Comparison of ENCODE assay signal across 14 cellular contexts in genomic region chr18:55048892-55049291, GRCh38.
DNase-seq lines count a peak whose midpoint lies in the region; ATAC-seq and TF ChIP-seq lines count a peak whose summit lies in the region.
"Had no signal": no experiment of that assay in that cellular context is flagged by ENCODE, and none has a peak within 500 bp of the region (broad histone marks: within the 10 kb centered on the region; RNA-seq: fewer than 3 reads in every experiment).

No MANE protein-coding gene starts in this region.

- H3K36me3 ChIP-seq in OCI-LY3 (replicated peaks; ENCODE audit: low read depth, low read length), result peaks cover 4% of the 10 kb centered on the region
- no peaks in the 10 kb centered on the region for H3K36me3 ChIP-seq in MG63
- H3K36me3 ChIP-seq: left lung had no signal

- no peaks in the 10 kb centered on the region for H3K79me2 ChIP-seq in OCI-LY3 (ENCODE audit: low read length)

- H3K4me1 ChIP-seq in OCI-LY3 (ENCODE audit: low read length), result peaks cover 13% of the 10 kb centered on the region
- H3K4me1 ChIP-seq: left lung had no signal

- H3K4me2 ChIP-seq in OCI-LY3 (ENCODE audit: low read length), result peak overlapping the region; percentile 39

- H3K4me1 Mint-ChIP-seq in stimulated activated memory B cell treated with anti-CD40 and anti-IgM and Interleukin-4, amounts not matched to agents 10 μg/mL and 1 μg/mL and 100 μg/mL, for 72 hours, result peaks cover 13% of the 10 kb centered on the region
- H3K4me1 Mint-ChIP-seq: stimulated activated naive CD8-positive, alpha-beta T cell treated with anti-CD3 and anti-CD28 coated beads, Interleukin-15, amount 100 ng/mL, for 72 hours had no signal

- no peaks in the 10 kb centered on the region for H3K27me3 Mint-ChIP-seq in stimulated activated memory B cell treated with anti-CD40 and anti-IgM and Interleukin-4, amounts not matched to agents 10 μg/mL and 1 μg/mL and 100 μg/mL, for 72 hours
- H3K27me3 Mint-ChIP-seq: progenitor cell of endocrine pancreas; stimulated activated naive CD8-positive, alpha-beta T cell treated with anti-CD3 and anti-CD28 coated beads, Interleukin-15, amount 100 ng/mL, for 72 hours had no signal

- H3K9me3 ChIP-seq in OCI-LY3 (ENCODE audit: insufficient read depth, low read length) (peaks cover 3% of the 10 kb centered on the region; the same call in 1 of the 2 replicates), MG63 (no peaks in the 10 kb centered on the region)
- H3K9me3 ChIP-seq: left lung had no signal

- H4K20me1 ChIP-seq in OCI-LY3 (ENCODE audit: insufficient read depth, low read length), result no peaks in the 10 kb centered on the region

- peak overlapping the region; percentile 40 for H3K27ac Mint-ChIP-seq in stimulated activated memory B cell treated with anti-CD40 and anti-IgM and Interleukin-4, amounts not matched to agents 10 μg/mL and 1 μg/mL and 100 μg/mL, for 72 hours
- H3K27ac Mint-ChIP-seq: activated T-cell treated with anti-CD3 and anti-CD28 coated beads, Interleukin-2, amount 50 U/mL, for 72 hours; CD8-positive, alpha-beta T cell; progenitor cell of endocrine pancreas had no signal

- ATAC-seq in stimulated activated memory B cell treated with anti-CD40 and anti-IgM and Interleukin-4, amounts not matched to agents 10 μg/mL and 1 μg/mL and 100 μg/mL, for 72 hours, result no peak
- no peak for ATAC-seq in GM19328 (IDR thresholded peaks at IDR 0.05; ENCODE audit: unreplicated experiment)
- ATAC-seq: activated T-cell treated with anti-CD3 and anti-CD28 coated beads, Interleukin-2, amount 50 U/mL, for 72 hours; CD8-positive, alpha-beta T cell; left lung; stimulated activated naive CD8-positive, alpha-beta T cell treated with anti-CD3 and anti-CD28 coated beads, Interleukin-15, amount 100 ng/mL, for 72 hours had no signal

- H2AFZ ChIP-seq in OCI-LY3 (ENCODE audit: low read depth, low read length), result peak overlapping the region; percentile 73

- no peak overlapping the region; the same call in 1 of the 2 replicates for H3K9ac ChIP-seq in OCI-LY3 (ENCODE audit: low read length)

- H3K4me3 Mint-ChIP-seq in stimulated activated memory B cell treated with anti-CD40 and anti-IgM and Interleukin-4, amounts not matched to agents 10 μg/mL and 1 μg/mL and 100 μg/mL, for 72 hours, result no peak overlapping the region
- H3K4me3 Mint-ChIP-seq: activated T-cell treated with anti-CD3 and anti-CD28 coated beads, Interleukin-2, amount 50 U/mL, for 72 hours; CD8-positive, alpha-beta T cell; stimulated activated naive CD8-positive, alpha-beta T cell treated with anti-CD3 and anti-CD28 coated beads, Interleukin-15, amount 100 ng/mL, for 72 hours had no signal

- H3K36me3 Mint-ChIP-seq in stimulated activated memory B cell treated with anti-CD40 and anti-IgM and Interleukin-4, amounts not matched to agents 10 μg/mL and 1 μg/mL and 100 μg/mL, for 72 hours, result peaks cover 9% of the 10 kb centered on the region
- H3K36me3 Mint-ChIP-seq: CD8-positive, alpha-beta T cell had no signal

- peak overlapping the region; percentile 26 for H3K27ac ChIP-seq in OCI-LY3 (ENCODE audit: low read length)
- H3K27ac ChIP-seq: left lung had no signal

- no peak for TF ChIP-seq CTCF in OCI-LY3 (IDR thresholded peaks at IDR 0.05; ENCODE audit: low read depth, low read length)
- TF ChIP-seq CTCF in choroid plexus epithelial cell (conservative IDR thresholded peaks at IDR 0.05; ENCODE audit: low read depth, low read length), result no peak

- peaks cover 6% of the 10 kb centered on the region for H3K9me3 Mint-ChIP-seq in stimulated activated memory B cell treated with anti-CD40 and anti-IgM and Interleukin-4, amounts not matched to agents 10 μg/mL and 1 μg/mL and 100 μg/mL, for 72 hours
- H3K9me3 Mint-ChIP-seq: activated T-cell treated with anti-CD3 and anti-CD28 coated beads, Interleukin-2, amount 50 U/mL, for 72 hours; CD8-positive, alpha-beta T cell; stimulated activated naive CD8-positive, alpha-beta T cell treated with anti-CD3 and anti-CD28 coated beads, Interleukin-15, amount 100 ng/mL, for 72 hours had no signal

- H3K4me3 ChIP-seq in OCI-LY3 (ENCODE audit: low read length), result no peak overlapping the region
- H3K4me3 ChIP-seq in choroid plexus epithelial cell (ENCODE audit: low read depth, low read length), result no peak overlapping the region
- H3K4me3 ChIP-seq in MG63, result no peak overlapping the region
- H3K4me3 ChIP-seq: left lung had no signal

- H3K27me3 ChIP-seq in OCI-LY3 (ENCODE audit: low read depth, low read length), result no peaks in the 10 kb centered on the region
- no peaks in the 10 kb centered on the region for H3K27me3 ChIP-seq in MG63
- H3K27me3 ChIP-seq: left lung had no signal

- peak; percentile 66 for DNase-seq in HCEC 1CT
- peak; percentile 52 for DNase-seq in choroid plexus epithelial cell (ENCODE audit: low read depth)
- DNase-seq in MG63, result no peak
- DNase-seq in activated CD4-positive, alpha-beta T cell treated with anti-CD3 and anti-CD28 coated beads, Interleukin-2, amount 50 U/mL, for 48 hours, result no peak
- DNase-seq: activated CD4-positive, alpha-beta T cell treated with anti-CD3 and anti-CD28 coated beads, Interleukin-2, amount 50 U/mL, for 4 hours; activated T-cell treated with anti-CD3 and anti-CD28 coated beads, Interleukin-2, amount 50 U/mL, for 72 hours; CD8-positive, alpha-beta T cell; left lung; stimulated activated CD4-positive, alpha-beta T cell treated with anti-CD3 and anti-CD28 coated beads, Interleukin-12 subunit alpha, Interleukin-12 subunit beta, amount 100 ng/mL, for 4 hours; stimulated activated naive CD8-positive, alpha-beta T cell treated with anti-CD3 and anti-CD28 coated beads, Interleukin-15, amount 100 ng/mL, for 72 hours had no signal

Comparison
In these comparisons a context has a peak if more than half of its experiments do, and no peak if none do; other contexts are left out.
1. DNase-seq: peak in HCEC 1CT (single experiment) and choroid plexus epithelial cell (single experiment); none in MG63 (single experiment) and activated CD4-positive, alpha-beta T cell treated with anti-CD3 and anti-CD28 coated beads, Interleukin-2, amount 50 U/mL, for 48 hours (0 of 2).